ENCODE assay signal across 11 cellular contexts in genomic region chr18:36580266-36580665, GRCh38.
DNase-seq lines count a peak whose midpoint lies in the region; ATAC-seq and TF ChIP-seq lines count a peak whose summit lies in the region.
"Had no signal": no experiment of that assay in that cellular context is flagged by ENCODE, and none has a peak within 500 bp of the region (broad histone marks: within the 10 kb centered on the region; RNA-seq: fewer than 3 reads in every experiment).

No MANE protein-coding gene starts in this region.

- H3K27me3 Mint-ChIP-seq in WTC11 (ENCODE audit: low read depth) = no peaks in the 10 kb centered on the region

- no peak overlapping the region for H3K4me3 Mint-ChIP-seq in WTC11
- H3K4me3 Mint-ChIP-seq: natural killer cell had no signal

- H3K27me3 ChIP-seq in MG63 = no peaks in the 10 kb centered on the region
- H3K27me3 ChIP-seq in mesenchymal stem cell (ENCODE audit: control insufficient read depth in 1 of 2, insufficient read depth in 1 of 2, low read length in 2 of 2) = no peaks in the 10 kb centered on the region

- no peak overlapping the region for H2BK120ac ChIP-seq in mesenchymal stem cell (ENCODE audit: low read depth, low read length)

- H3K9ac ChIP-seq in mesenchymal stem cell (ENCODE audit: low read length) = peak overlapping the region; percentile 17

- DNase-seq in AG04449 (ENCODE audit: low read depth, low spot score) = no peak
- peak; percentile 14 for DNase-seq in MG63
- no peak for DNase-seq in epithelial cell of prostate (ENCODE audit: low read depth, low spot score)
- DNase-seq in mesenchymal stem cell = peak; percentile 4
- DNase-seq in WTC11 (ENCODE audit: low spot score) = no peak
- no peak for DNase-seq in cortex of kidney (lab: John Stamatoyannopoulos, UW)
- DNase-seq in effector CD8-positive, alpha-beta T cell (lab: John Stamatoyannopoulos, UW) = no peak
- no peak for DNase-seq in posterior vena cava (ENCODE audit: low spot score)
- DNase-seq: activated naive CD4-positive, alpha-beta T cell treated with anti-CD3 and anti-CD28 coated beads, Interleukin-2, amount 50 U/mL, for 16 hours; AML-193; natural killer cell had no signal

- H3K14ac ChIP-seq in mesenchymal stem cell (ENCODE audit: low read length in 2 of 2) = no peak overlapping the region

- H2BK12ac ChIP-seq in mesenchymal stem cell (ENCODE audit: low read length in 2 of 2) = peak overlapping the region in 1 of 2 experiments; percentile 3

- H3K9me3 Mint-ChIP-seq in WTC11 = peaks cover 15% of the 10 kb centered on the region
- H3K9me3 Mint-ChIP-seq: natural killer cell had no signal

- peak overlapping the region; percentile 88 for H2AK5ac ChIP-seq in mesenchymal stem cell (ENCODE audit: low read length, severe bottlenecking)

- H2BK5ac ChIP-seq in mesenchymal stem cell (ENCODE audit: low read depth, low read length, poor library complexity, severe bottlenecking) = no peak overlapping the region

- H4K91ac ChIP-seq in mesenchymal stem cell (ENCODE audit: low read length) = no peak overlapping the region

- peaks cover 7% of the 10 kb centered on the region for H3K36me3 Mint-ChIP-seq in WTC11
- H3K36me3 Mint-ChIP-seq: natural killer cell had no signal

- peaks cover 38% of the 10 kb centered on the region for H3K4me1 Mint-ChIP-seq in WTC11
- H3K4me1 Mint-ChIP-seq: natural killer cell had no signal

- no peak overlapping the region for H3K4me2 ChIP-seq in mesenchymal stem cell (ENCODE audit: low read length, poor library complexity, severe bottlenecking)

- H3K4me3 ChIP-seq in AG04449 (ENCODE audit: low read depth, low read length) (no peak overlapping the region), MG63 (no peak overlapping the region), mesenchymal stem cell (ENCODE audit: insufficient read depth in 1 of 2, low read depth in 1 of 2, low read length in 2 of 2) (no peak overlapping the region)

- no peak overlapping the region for H3K27ac Mint-ChIP-seq in WTC11
- H3K27ac Mint-ChIP-seq: natural killer cell had no signal

- no peak overlapping the region for H2BK15ac ChIP-seq in mesenchymal stem cell (ENCODE audit: low read depth, poor library complexity, severe bottlenecking)

- peaks cover 11% of the 10 kb centered on the region for H3K79me1 ChIP-seq in mesenchymal stem cell (replicated peaks; ENCODE audit: low read length, poor library complexity, severe bottlenecking)

- peaks cover 13% of the 10 kb centered on the region for H3K4me1 ChIP-seq in mesenchymal stem cell (ENCODE audit: control insufficient read depth, insufficient read depth, low read depth, low read length)

- H3K4ac ChIP-seq in mesenchymal stem cell (ENCODE audit: low read depth in 1 of 2, low read length in 2 of 2) = no peak overlapping the region

- peak overlapping the region; percentile 91 for H3K27ac ChIP-seq in epithelial cell of prostate
- peak overlapping the region; percentile 50 for H3K27ac ChIP-seq in mesenchymal stem cell (ENCODE audit: low read length, poor library complexity, severe bottlenecking)

- H3K18ac ChIP-seq in mesenchymal stem cell (ENCODE audit: low read depth in 1 of 2, low read length in 2 of 2) = peak overlapping the region in 1 of 2 experiments; percentile 70

- no peaks in the 10 kb centered on the region for H3K36me3 ChIP-seq in MG63
- H3K36me3 ChIP-seq in mesenchymal stem cell (ENCODE audit: control insufficient read depth in 1 of 2, insufficient read depth in 2 of 2, low read depth in 1 of 2, low read length in 2 of 2) = peaks cover 0 to 12% of the 10 kb centered on the region in 2 experiments

- no peak overlapping the region for H2AFZ ChIP-seq in mesenchymal stem cell (ENCODE audit: low read depth, low read length)

- POLR2A ChIA-PET in AG04449 (lab: Yijun Ruan, JAX) (no interaction called here), WTC11 (lab: Charles Lee) (no interaction called here)

- CTCF ChIA-PET in AG04449 (lab: Yijun Ruan, JAX) = no interaction called here
- CTCF ChIA-PET in WTC11 (lab: Charles Lee) = no interaction called here

- intact Hi-C loops in posterior vena cava (cut with DNase I) = no loop called here

- H3K9me3 ChIP-seq in MG63 (0 out of 2 replicates have a peak, but pooled peaks cover 3% of the 10 kb centered on the region), mesenchymal stem cell (ENCODE audit: control insufficient read depth, low read length) (no peaks in the 10 kb centered on the region)

- no peak overlapping the region for H3K23ac ChIP-seq in mesenchymal stem cell (ENCODE audit: low read length in 2 of 2)

- no peak for ATAC-seq in WTC11
- ATAC-seq: natural killer cell had no signal

- no peak overlapping the region for H4K8ac ChIP-seq in mesenchymal stem cell (ENCODE audit: low read length)

- TF ChIP-seq CTCF in AG04449 (IDR thresholded peaks at IDR 0.05; ENCODE audit: insufficient read depth, low read length, missing control alignments) (peak; percentile 10), WTC11 (IDR thresholded peaks at IDR 0.05) (no peak)

- WGBS in mesenchymal stem cell = 91% methylated on average over 2 of the region's 2 CpGs

TF ChIP-seq in WTC11, 78 proteins besides CTCF, POLR2A, EP300 and RAD21:
- TF ChIP-seq, protein P1, sequence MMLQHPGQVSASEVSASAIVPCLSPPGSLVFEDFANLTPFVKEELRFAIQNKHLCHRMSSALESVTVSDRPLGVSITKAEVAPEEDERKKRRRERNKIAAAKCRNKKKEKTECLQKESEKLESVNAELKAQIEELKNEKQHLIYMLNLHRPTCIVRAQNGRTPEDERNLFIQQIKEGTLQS (CRISPR knock-in tag; conservative IDR thresholded peaks at IDR 0.05) = no peak
- no peak for TF ChIP-seq MXD4 (CRISPR knock-in tag; IDR thresholded peaks at IDR 0.05; ENCODE audit: borderline replicate concordance)
- TF ChIP-seq MAX (CRISPR knock-in tag; IDR thresholded peaks at IDR 0.05) = no peak
- no peak for TF ChIP-seq PRRX2 (CRISPR knock-in tag; IDR thresholded peaks at IDR 0.05)
- TF ChIP-seq CREB1 (CRISPR knock-in tag; IDR thresholded peaks at IDR 0.05) = no peak
- no peak for TF ChIP-seq ZNF416 (CRISPR knock-in tag; IDR thresholded peaks at IDR 0.05)
- no peak for TF ChIP-seq TEAD4 (CRISPR knock-in tag; IDR thresholded peaks at IDR 0.05)
- TF ChIP-seq FOXP4 (CRISPR knock-in tag; IDR thresholded peaks at IDR 0.05) = no peak
- TF ChIP-seq RELA (CRISPR knock-in tag; IDR thresholded peaks at IDR 0.05; ENCODE audit: borderline replicate concordance) = no peak
- no peak for TF ChIP-seq ATF2 (CRISPR knock-in tag; IDR thresholded peaks at IDR 0.05; ENCODE audit: borderline replicate concordance, low read depth)

Comparison
In these comparisons a context has a peak if more than half of its experiments do, and no peak if none do; other contexts are left out.
1. DNase-seq: peak in MG63 (single experiment) and mesenchymal stem cell (single experiment); none in AG04449 (single experiment), epithelial cell of prostate (single experiment), WTC11 (single experiment), cortex of kidney (single experiment), effector CD8-positive, alpha-beta T cell (single experiment) and posterior vena cava (single experiment).